In genomic region chr14:50501642-50502041, GRCh38 we compare ENCODE assay signal across 15 cellular contexts. TPM values are rescaled to one million over a fixed set of nuclear protein-coding genes. Genes with fewer than 3 reads are reported as not detected.
DNase-seq lines count a peak whose midpoint lies in the region; FAIRE-seq and TF ChIP-seq lines count a peak whose summit lies in the region.
"Had no signal": no experiment of that assay in that cellular context is flagged by ENCODE, and none has a peak within 500 bp of the region (broad histone marks: within the 10 kb centered on the region; RNA-seq: fewer than 3 reads in every experiment).

No MANE protein-coding gene starts in this region.

- no peak for TF ChIP-seq POLR2A in esophagus muscularis mucosa (IDR thresholded peaks at IDR 0.05; ENCODE audit: low read depth)

- H3K27ac ChIP-seq in WERI-Rb-1 (no peak overlapping the region), esophagus muscularis mucosa (replicated peaks in 1 of 4) (no peak overlapping the region)
- H3K27ac ChIP-seq: VCaP had no signal

- peak; percentile 66 for FAIRE-seq in HTR-8/SVneo (lab: Jason Lieb, UNC)
- FAIRE-seq in bronchial epithelial cell (lab: Jason Lieb, UNC) = no peak
- FAIRE-seq: GM18507 had no signal

- intact Hi-C loops in esophagus muscularis mucosa (cut with DNase I) = no loop called here

- no peak for TF ChIP-seq CTCF in AG04449 (IDR thresholded peaks at IDR 0.05; ENCODE audit: insufficient read depth, low read length, missing control alignments)
- no peak for TF ChIP-seq CTCF in bronchial epithelial cell (IDR thresholded peaks at IDR 0.05; ENCODE audit: insufficient read depth, low read length, severe bottlenecking)
- no peak for TF ChIP-seq CTCF in kidney epithelial cell (IDR thresholded peaks at IDR 0.05; ENCODE audit: insufficient read depth, low read length, poor library complexity, severe bottlenecking)
- TF ChIP-seq CTCF in WERI-Rb-1 (IDR thresholded peaks at IDR 0.05; ENCODE audit: low read depth, low read length) = no peak
- TF ChIP-seq CTCF in esophagus muscularis mucosa (IDR thresholded peaks at IDR 0.05) = no peak

- H3K9me3 ChIP-seq in WERI-Rb-1 (ENCODE audit: severe bottlenecking) (no peaks in the 10 kb centered on the region), esophagus muscularis mucosa (no peaks in the 10 kb centered on the region)

- POLR2A ChIA-PET in AG04449 (lab: Yijun Ruan, JAX) = no interaction called here

- CTCF ChIA-PET in AG04449 (lab: Yijun Ruan, JAX) = interaction anchor here (1.0 kb wide), 1 partner anchor 180 kb away, joined by 3 read pairs; no protein-coding TSS in a partner anchor

- H3K4me1 ChIP-seq in esophagus muscularis mucosa = peaks cover 9 to 21% (median 14%) of the 10 kb centered on the region in 4 donors

- H3K36me3 ChIP-seq in bronchial epithelial cell (ENCODE audit: control insufficient read depth, insufficient read depth, low read length) (no peaks in the 10 kb centered on the region), kidney epithelial cell (ENCODE audit: control insufficient read depth, insufficient read depth, low read length) (no peaks in the 10 kb centered on the region), WERI-Rb-1 (peaks cover 13% of the 10 kb centered on the region), esophagus muscularis mucosa (peaks cover 0 to 6% (median 4%) of the 10 kb centered on the region in 4 donors)

- no peak overlapping the region for H3K4me3 ChIP-seq in AG04449 (ENCODE audit: low read depth, low read length)
- no peak overlapping the region for H3K4me3 ChIP-seq in bronchial epithelial cell (ENCODE audit: low read depth, low read length)
- H3K4me3 ChIP-seq in kidney epithelial cell (ENCODE audit: low read depth, low read length) = no peak overlapping the region
- no peak overlapping the region for H3K4me3 ChIP-seq in WERI-Rb-1 (ENCODE audit: low read depth, low read length)
- no peak overlapping the region for H3K4me3 ChIP-seq in esophagus muscularis mucosa

- peak; percentile 17 for DNase-seq in AG04449 (ENCODE audit: low read depth, low spot score)
- DNase-seq in HTR-8/SVneo (ENCODE audit: insufficient read length, low spot score) = peak; percentile 34
- DNase-seq in bronchial epithelial cell (ENCODE audit: low read depth) = peak; percentile 84
- DNase-seq in kidney epithelial cell (ENCODE audit: low read depth) = peak; percentile 69
- no peak for DNase-seq in GM19240 (ENCODE audit: insufficient read length, low spot score)
- DNase-seq in globus pallidus (ENCODE audit: low spot score) = no peak
- DNase-seq in WERI-Rb-1 = no peak
- no peak for DNase-seq in esophagus muscularis mucosa (ENCODE audit: extremely low spot score)
- DNase-seq: DND-41; effector memory CD8-positive, alpha-beta T cell; KBM-7; NCI-H2029; stimulated activated CD4-positive, alpha-beta T cell treated with anti-CD3 and anti-CD28 coated beads, Interleukin-2, amount 100 ng/mL, for 48 hours had no signal

- no peaks in the 10 kb centered on the region for H3K27me3 ChIP-seq in bronchial epithelial cell (ENCODE audit: control insufficient read depth, insufficient read depth, low read length)
- no peaks in the 10 kb centered on the region for H3K27me3 ChIP-seq in kidney epithelial cell (ENCODE audit: control insufficient read depth, insufficient read depth, low read length)
- no peaks in the 10 kb centered on the region for H3K27me3 ChIP-seq in WERI-Rb-1 (ENCODE audit: insufficient read depth, low read depth, severe bottlenecking)
- H3K27me3 ChIP-seq in esophagus muscularis mucosa = no peaks in the 10 kb centered on the region

- TF ChIP-seq EP300 in esophagus muscularis mucosa (IDR thresholded peaks at IDR 0.05) = no peak

- 82% methylated on average over 2 of the region's 2 CpGs for WGBS in esophagus muscularis mucosa

RNA-seq across cellular contexts. Expression of gene MAP4K5, which starts 30.7 kb away (rescaled TPM):
- total RNA-seq in bronchial epithelial cell = 27.4 and 28.4 TPM in 2 replicates
- total RNA-seq in kidney epithelial cell = 131 TPM in 2 replicates
- 100 to 1,000 TPM in 1 of 4 donors, 10 to 100 TPM in 3; 84.4 to 108 (median 91.2) TPM for total RNA-seq in esophagus muscularis mucosa

RNA-seq across cellular contexts. Expression of gene ATL1, which starts 58.3 kb away (rescaled TPM):
- total RNA-seq in bronchial epithelial cell = 0.79 and 1.9 TPM in 2 replicates
- total RNA-seq in kidney epithelial cell = 3.1 and 4.2 TPM in 2 replicates
- 10 to 100 TPM; 13.6 to 27.9 (median 18.6) TPM for total RNA-seq in esophagus muscularis mucosa

Comparison
In these comparisons a context has a peak if more than half of its experiments do, and no peak if none do; other contexts are left out.
1. DNase-seq: peak in AG04449 (single experiment), HTR-8/SVneo (single experiment), bronchial epithelial cell (single experiment) and kidney epithelial cell (single experiment); none in GM19240 (single experiment), globus pallidus (single experiment), WERI-Rb-1 (single experiment) and esophagus muscularis mucosa (single experiment).